7 cellular contexts compared by ENCODE assay signal in genomic region chr17:82050761-82051641, GRCh38. TPM values are rescaled to one million over a fixed set of nuclear protein-coding genes. Genes with fewer than 3 reads are reported as not detected.
DNase-seq lines count a peak whose midpoint lies in the region; ATAC-seq, FAIRE-seq and TF ChIP-seq lines count a peak whose summit lies in the region.

No MANE protein-coding gene starts in this region.

- 11 to 28% methylated on average over 34 to 79 of the region's 79 CpGs for WGBS in pancreas, 2 donors

- intact Hi-C loops in pancreas (cut with DNase I), result no loop called here

- H3K27me3 ChIP-seq in SJSA1 (replicated peaks), result no peaks in the 10 kb centered on the region
- no peaks in the 10 kb centered on the region for H3K27me3 ChIP-seq in pancreas

- H3K4me1 ChIP-seq in SJSA1 (replicated peaks) (peaks cover 28% of the 10 kb centered on the region), pancreas (peaks cover 0 to 11% (median 0%) of the 10 kb centered on the region in 3 donors)

- H3K9me3 ChIP-seq in SJSA1 (replicated peaks) (no peaks in the 10 kb centered on the region), pancreas (no peaks in the 10 kb centered on the region)

- H3K27ac ChIP-seq in SJSA1 (no peak overlapping the region), pancreas (no peak overlapping the region)

- no peak for FAIRE-seq in pancreas (lab: Jason Lieb, UNC)

- DNase-seq in SJSA1 (ENCODE audit: low read depth in 1 of 2, low spot score in 2 of 2), result no peak
- DNase-seq in fibroblast of peridontal ligament (ENCODE audit: extremely low read depth), result peak; percentile 16
- peak in 4 of 6 donors; percentile 11 to 85 (median 36) for DNase-seq in pancreas
- no peak for DNase-seq in C1 segment of cervical spinal cord (lab: John Stamatoyannopoulos, UW)
- DNase-seq in OCI-M1 (lab: John Stamatoyannopoulos, UW), result no peak

- peak; percentile 8 for ATAC-seq in GM19452 (IDR thresholded peaks at IDR 0.05; ENCODE audit: unreplicated experiment)
- ATAC-seq in pancreas, result peak in 3 of 4 donors; percentile 20 to 28 (median 22)
- no peak for ATAC-seq in GM19455 (IDR thresholded peaks at IDR 0.05; ENCODE audit: unreplicated experiment)

- peak overlapping the region; percentile 100 for H3K4me3 ChIP-seq in SJSA1
- peak overlapping the region; percentile 68 to 92 (median 84) for H3K4me3 ChIP-seq in pancreas

- no peak for TF ChIP-seq CTCF in pancreas (IDR thresholded peaks at IDR 0.05)

- H3K36me3 ChIP-seq in SJSA1 (peaks cover 77% of the 10 kb centered on the region), pancreas (peaks cover 0 to 7% (median 0%) of the 10 kb centered on the region in 3 donors)

RNA-seq across cellular contexts. Expression of gene RFNG, which starts 0.6 kb away (rescaled TPM):
- total RNA-seq in SJSA1 (2014; rRNA removed; shearing (Covaris generic)), result 16.7 and 23.8 TPM in 2 replicates
- total RNA-seq in pancreas, result 10 to 100 TPM; 18.2 to 30.8 (median 28.4) TPM
- 10 to 100 TPM; 57.9 to 59.1 TPM for polyA plus RNA-seq in pancreas

RNA-seq across cellular contexts. Expression of gene GPS1, which starts 0.7 kb away (rescaled TPM):
- total RNA-seq in SJSA1 (2014; rRNA removed; shearing (Covaris generic)), result 223 and 226 TPM in 2 replicates
- total RNA-seq in pancreas, result 10 to 100 TPM; 43.0 to 61.9 (median 49.1) TPM
- 100 to 1,000 TPM; 142 to 149 TPM for polyA plus RNA-seq in pancreas

RNA-seq across cellular contexts. Expression of gene DCXR, which starts 13.5 kb away (rescaled TPM):
- total RNA-seq in SJSA1 (2014; rRNA removed; shearing (Covaris generic)), result 128 and 176 TPM in 2 replicates
- total RNA-seq in pancreas, result 10 to 100 TPM; 34.8 to 87.4 (median 51.1) TPM
- polyA plus RNA-seq in pancreas, result 100 to 1,000 TPM in 1 of 2 donors, 10 to 100 TPM in 1; 86.7 to 108 TPM

RNA-seq across cellular contexts. Expression of gene DUS1L, which starts 14.6 kb away (rescaled TPM):
- 181 and 210 TPM in 2 replicates for total RNA-seq in SJSA1 (2014; rRNA removed; shearing (Covaris generic))
- total RNA-seq in pancreas, result 10 to 100 TPM; 56.0 to 89.2 (median 63.7) TPM
- 100 to 1,000 TPM; 138 to 186 TPM for polyA plus RNA-seq in pancreas

RNA-seq across cellular contexts. Expression of gene RAC3, which starts 19.5 kb away (rescaled TPM):
- total RNA-seq in SJSA1 (2014; rRNA removed; shearing (Covaris generic)), result 9.9 TPM in 2 replicates
- total RNA-seq in pancreas, result 1 to 10 TPM in 5 of 6 donors, under 1 TPM in 1; 0.97 to 3.3 (median 1.9) TPM
- 10 to 100 TPM in 1 of 2 donors, 1 to 10 TPM in 1; 6.0 to 12.6 TPM for polyA plus RNA-seq in pancreas

Comparison
In these comparisons a context has a peak if more than half of its experiments do, and no peak if none do; other contexts are left out.
1. DNase-seq: peak in fibroblast of peridontal ligament (single experiment) and pancreas (4 of 6); none in SJSA1 (0 of 2), C1 segment of cervical spinal cord (0 of 14) and OCI-M1 (single experiment).